In genomic region chr1:200028586-200029034, GRCh38 we compare ENCODE assay signal across 9 cellular contexts. TPM values are rescaled to one million over a fixed set of nuclear protein-coding genes. Genes with fewer than 3 reads are reported as not detected.
DNase-seq lines count a peak whose midpoint lies in the region; ATAC-seq, FAIRE-seq and TF ChIP-seq lines count a peak whose summit lies in the region.
"Had no signal": no experiment of that assay in that cellular context is flagged by ENCODE, and none has a peak within 500 bp of the region (broad histone marks: within the 10 kb centered on the region; RNA-seq: fewer than 3 reads in every experiment).

No MANE protein-coding gene starts in this region.

- H3K4me1 ChIP-seq in OCI-LY7 (ENCODE audit: insufficient read depth, low read length, poor library complexity, severe bottlenecking) (peaks cover 32% of the 10 kb centered on the region), esophagus squamous epithelium (peaks cover 6 to 16% (median 8%) of the 10 kb centered on the region in 3 donors)

- no peak for TF ChIP-seq POLR2A in GM12892 (IDR thresholded peaks at IDR 0.05; ENCODE audit: low read depth, low read length)
- no peak for TF ChIP-seq POLR2A in esophagus squamous epithelium (IDR thresholded peaks at IDR 0.05)

- no peak for ATAC-seq in HG03378 (IDR thresholded peaks at IDR 0.05; ENCODE audit: unreplicated experiment)
- no peak for ATAC-seq in GM18873 (IDR thresholded peaks at IDR 0.05; ENCODE audit: low FRiP score, unreplicated experiment)

- H3K9me2 ChIP-seq in OCI-LY7 (ENCODE audit: insufficient read depth, low read length), result no peaks in the 10 kb centered on the region

- intact Hi-C loops in OCI-LY7 (cut with micrococcal nuclease; ENCODE audit: unreplicated experiment) (loop anchor here (1.0 to 5.0 kb wide), 3 partner anchors 49 to 124 kb away; no protein-coding TSS in a partner anchor), esophagus squamous epithelium (cut with DNase I) (no loop called here)

- H3K4me2 ChIP-seq in OCI-LY7 (ENCODE audit: low read length), result peak overlapping the region; percentile 66

- peak overlapping the region; percentile 13 for H3K27ac ChIP-seq in OCI-LY7 (ENCODE audit: low read depth, low read length, poor library complexity, severe bottlenecking)
- H3K27ac ChIP-seq in esophagus squamous epithelium, result peak overlapping the region in 1 of 4 donors; percentile 23
- H3K27ac ChIP-seq: epithelial cell of prostate had no signal

- H2AFZ ChIP-seq in OCI-LY7 (ENCODE audit: low read length), result peak overlapping the region; percentile 90

- POLR2A ChIA-PET in OCI-LY7 (lab: Charles Lee), result interaction anchor here (0.5 to 5.2 kb wide), 36 partner anchors 9 to 1891 kb away, joined by 3 to 52 read pairs (median 5); no protein-coding TSS in a partner anchor

- H3K9me3 ChIP-seq in OCI-LY7 (ENCODE audit: low read length), result no peaks in the 10 kb centered on the region
- H3K9me3 ChIP-seq in esophagus squamous epithelium, result no peaks in the 10 kb centered on the region

- WGBS in esophagus squamous epithelium, 2 donors, result 14 to 15% methylated on average over 2 of the region's 2 CpGs

- H3K4me3 ChIP-seq in OCI-LY7 (ENCODE audit: low read depth, low read length, poor library complexity, severe bottlenecking) (peak overlapping the region; percentile 73), esophagus squamous epithelium (peak overlapping the region; percentile 21 to 65 (median 38))

- no peaks in the 10 kb centered on the region for H3K9me3 Mint-ChIP-seq in progenitor cell of endocrine pancreas (ENCODE audit: low read depth)

- CTCF ChIA-PET in OCI-LY7 (lab: Charles Lee; ENCODE audit: unreplicated experiment), result no interaction called here

- H4K20me1 ChIP-seq in OCI-LY7 (ENCODE audit: insufficient read depth, low read length), result no peaks in the 10 kb centered on the region

- peak overlapping the region; percentile 86 for H3K4me3 Mint-ChIP-seq in progenitor cell of endocrine pancreas (ENCODE audit: low read depth)

- TSS peak; percentile 94 for BruUV-seq in OCI-LY7 (replicated peaks; lab: Mats Ljungman, UMichigan)

- peaks cover 7% of the 10 kb centered on the region for H3K27me3 Mint-ChIP-seq in progenitor cell of endocrine pancreas

- H3K36me3 Mint-ChIP-seq in progenitor cell of endocrine pancreas (ENCODE audit: insufficient read depth), result peaks cover 2% of the 10 kb centered on the region

- H3K36me3 ChIP-seq in OCI-LY7 (ENCODE audit: insufficient read depth, low read length) (no peaks in the 10 kb centered on the region), esophagus squamous epithelium (no peaks in the 10 kb centered on the region)

- H3K4me1 Mint-ChIP-seq in progenitor cell of endocrine pancreas (ENCODE audit: low read depth), result peaks cover 27% of the 10 kb centered on the region

- DNase-seq in GM12892 (ENCODE audit: insufficient read length) (no peak), OCI-LY7 (ENCODE audit: low spot score) (peak; percentile 37), esophagus squamous epithelium (lab: John Stamatoyannopoulos, UW) (no peak), progenitor cell of endocrine pancreas (ENCODE audit: low spot score, unreplicated experiment) (no peak), mesenteric fat pad (ENCODE audit: low spot score) (no peak), COLO829 (ENCODE audit: low spot score) (no peak)

- TF ChIP-seq CTCF in OCI-LY7 (conservative IDR thresholded peaks at IDR 0.05; ENCODE audit: low read length), result no peak
- TF ChIP-seq CTCF in esophagus squamous epithelium (IDR thresholded peaks at IDR 0.05), result no peak
- TF ChIP-seq CTCF in progenitor cell of endocrine pancreas (IDR thresholded peaks at IDR 0.05; ENCODE audit: unreplicated experiment), result no peak

- H3K27ac Mint-ChIP-seq in progenitor cell of endocrine pancreas, result peak overlapping the region; percentile 94

- no peaks in the 10 kb centered on the region for H3K79me2 ChIP-seq in OCI-LY7 (ENCODE audit: insufficient read depth, low read depth, low read length)

- H3K27me3 ChIP-seq in esophagus squamous epithelium, result peaks cover 0 to 93% (median 6%) of the 10 kb centered on the region in 4 donors

- FAIRE-seq in GM12892 (lab: Jason Lieb, UNC), result peak; percentile 30

RNA-seq across cellular contexts. Expression of gene NR5A2, which starts 1.1 kb away (rescaled TPM):
- 0.38 TPM for polyA plus RNA-seq in GM12892 (2012; ENCODE audit: missing spikeins)
- 1.1 and 2.3 TPM in 2 replicates for total RNA-seq in OCI-LY7 (2014; rRNA removed; shearing (Covaris generic))
- total RNA-seq in OCI-LY7 (2022), result 3.9 and 5.4 TPM in 2 replicates
- total RNA-seq in esophagus squamous epithelium, result 1 to 10 TPM in 2 of 4 donors, under 1 TPM in 2; 0.30 to 4.2 (median 0.87) TPM
- total RNA-seq in progenitor cell of endocrine pancreas, result 23.2 and 29.1 TPM in 2 replicates
- total RNA-seq in mesenteric fat pad, result 9.6 TPM
